ENCODE assay signal across 26 cellular contexts in genomic region chr15:46766021-46766420, GRCh38.
"Had no signal": no experiment of that assay in that cellular context is flagged by ENCODE, and none has a peak within 500 bp of the region (broad histone marks: within the 10 kb centered on the region; RNA-seq: fewer than 3 reads in every experiment).

No MANE protein-coding gene starts in this region.

- DNase-seq: naive B cell; naive thymus-derived CD8-positive, alpha-beta T cell; occipital lobe; ovary; posterior cingulate gyrus; psoas muscle; right cardiac atrium; right lobe of liver; sigmoid colon; small intestine; stimulated activated CD4-positive, alpha-beta T cell treated with anti-CD3 and anti-CD28 coated beads, Interleukin-12 subunit alpha, Interleukin-12 subunit beta, amount 100 ng/mL, for 4 hours; stimulated activated CD4-positive, alpha-beta T cell treated with anti-CD3 and anti-CD28 coated beads, Interleukin-1b, Interleukin-23, amount 100 ng/mL, for 48 hours; stimulated activated CD4-positive, alpha-beta T cell treated with anti-CD3 and anti-CD28 coated beads, Interleukin-4, amount 100 ng/mL, for 1 hour; stimulated activated CD4-positive, alpha-beta T cell treated with anti-CD3 and anti-CD28 coated beads, Interleukin-4, amount 100 ng/mL, for 4 hours; stimulated activated CD8-positive, alpha-beta memory T cell treated with anti-CD3 and anti-CD28 coated beads, Interleukin-4, amount 100 ng/mL, for 48 hours; stimulated activated naive CD4-positive, alpha-beta T cell; stimulated activated naive CD8-positive, alpha-beta T cell treated with anti-CD3 and anti-CD28 coated beads, Interleukin-15, amount 100 ng/mL, for 72 hours; stimulated activated naive CD8-positive, alpha-beta T cell treated with anti-CD3 and anti-CD28 coated beads, Interleukin-15, Interleukin-2, amounts not matched to agents 100 U/mL and 50 U/mL, for 24 hours; substantia nigra; testis; upper lobe of right lung; uterus had no signal

- H3K9me3 ChIP-seq: ovary, right lobe of liver, testis, upper lobe of right lung had no signal

- H3K36me3 ChIP-seq: neural progenitor cell, ovary, right lobe of liver, sigmoid colon, suprapubic skin, tibial nerve, upper lobe of right lung, uterus had no signal

- H3K4me3 ChIP-seq: neural progenitor cell, ovary, psoas muscle, right lobe of liver, sigmoid colon, suprapubic skin, testis, tibial nerve, upper lobe of right lung, uterus had no signal

- H3K27ac ChIP-seq: neural progenitor cell, ovary, parathyroid adenoma, psoas muscle, right lobe of liver, sigmoid colon, suprapubic skin, testis, tibial nerve, upper lobe of right lung, uterus had no signal

- H3K27me3 ChIP-seq: neural progenitor cell, ovary, right lobe of liver, sigmoid colon, suprapubic skin, testis, tibial nerve, upper lobe of right lung, uterus had no signal

- H3K4me1 ChIP-seq: neural progenitor cell, parathyroid adenoma, psoas muscle, right lobe of liver, sigmoid colon, suprapubic skin, testis, tibial nerve, upper lobe of right lung, uterus had no signal
